In the genomic region with DNA sequence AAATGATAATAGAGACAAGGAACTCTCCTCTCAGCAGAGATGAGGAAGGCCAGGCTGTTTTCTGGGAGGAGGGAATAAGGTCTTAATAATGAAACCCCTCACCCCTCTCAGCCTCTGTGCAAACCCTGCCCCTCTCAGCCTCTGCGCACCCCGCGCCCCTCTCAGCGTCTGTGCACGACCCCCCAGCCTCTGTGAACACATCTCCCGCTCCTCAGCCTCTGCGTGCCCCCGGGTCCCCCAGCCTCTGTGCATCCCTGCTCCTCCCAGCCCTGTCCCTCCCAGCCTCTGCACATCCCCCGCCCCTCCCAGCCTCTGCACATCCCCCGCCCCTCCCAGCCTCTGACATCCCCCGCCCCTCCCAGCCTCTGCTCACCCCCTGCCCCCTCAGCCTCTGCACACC, we compare ENCODE assay signal across 19 cellular contexts.
"Had no signal": no experiment of that assay in that cellular context is flagged by ENCODE, and none has a peak within 500 bp of the region (broad histone marks: within the 10 kb centered on the region; RNA-seq: fewer than 3 reads in every experiment).

No MANE protein-coding gene starts in this region.

- H3K36me3 Mint-ChIP-seq: natural killer cell had no signal

- H3K4me1 ChIP-seq: gastrocnemius medialis, heart right ventricle, right atrium auricular region, thyroid gland, upper lobe of left lung had no signal

- H3K4me3 Mint-ChIP-seq: mesothelial cell of epicardium, natural killer cell, neural crest cell had no signal

- DNase-seq: cortex of kidney; effector CD8-positive, alpha-beta T cell; gastrocnemius medialis; heart right ventricle; hypothalamus; kidney glomerular epithelial cell; mammary epithelial cell; natural killer cell; ovary; small intestine; stimulated activated CD4-positive, alpha-beta T cell treated with anti-CD3 and anti-CD28 coated beads, Interleukin-2, amount 100 ng/mL, for 48 hours; stimulated activated naive CD4-positive, alpha-beta T cell treated with Interleukin-2 at 50 U/mL for 16 hours; thyroid gland; upper lobe of left lung had no signal

- H3K4me3 ChIP-seq: dorsolateral prefrontal cortex, gastrocnemius medialis, heart right ventricle, ovary, right atrium auricular region, thyroid gland, upper lobe of left lung had no signal

- H3K9me3 Mint-ChIP-seq: natural killer cell, neural crest cell had no signal

- ATAC-seq: esophagus mucosa, gastrocnemius medialis, heart right ventricle, natural killer cell had no signal

- H3K27ac Mint-ChIP-seq: mesothelial cell of epicardium, natural killer cell had no signal

- H3K27me3 ChIP-seq: gastrocnemius medialis, ovary, right atrium auricular region, thyroid gland, upper lobe of left lung had no signal

- H3K4me1 Mint-ChIP-seq: mesothelial cell of epicardium, natural killer cell had no signal

- H3K9me3 ChIP-seq: gastrocnemius medialis, ovary, right atrium auricular region, thyroid gland, upper lobe of left lung had no signal

- H3K36me3 ChIP-seq: gastrocnemius medialis, heart right ventricle, ovary, right atrium auricular region, thyroid gland, upper lobe of left lung had no signal

- H3K27ac ChIP-seq: dorsolateral prefrontal cortex, gastrocnemius medialis, heart right ventricle, ovary, right atrium auricular region, thyroid gland, upper lobe of left lung had no signal
